Comparison of ENCODE assay signal across 21 cellular contexts in genomic region chr3:99388736-99389135, GRCh38.
A peak's percentile ranks its signal among the peaks of the same experiment; 100 is the strongest.
DNase-seq lines count a peak whose midpoint lies in the region; ATAC-seq, FAIRE-seq and TF ChIP-seq lines count a peak whose summit lies in the region.
"Had no signal": no experiment of that assay in that cellular context is flagged by ENCODE, and none has a peak within 500 bp of the region (broad histone marks: within the 10 kb centered on the region; RNA-seq: fewer than 3 reads in every experiment).

No MANE protein-coding gene starts in this region.

- H3K27ac Mint-ChIP-seq in astrocyte (ENCODE audit: unreplicated experiment) (no peak overlapping the region), osteocyte (ENCODE audit: unreplicated experiment) (peak overlapping the region; percentile 32)
- H3K27ac Mint-ChIP-seq: B cell; CD8-positive, alpha-beta T cell; GM23338; IgD-negative memory B cell had no signal

- ATAC-seq in GM21723 (IDR thresholded peaks at IDR 0.05; ENCODE audit: unreplicated experiment) = no peak
- ATAC-seq in GM19324 (IDR thresholded peaks at IDR 0.05; ENCODE audit: low FRiP score, unreplicated experiment) = no peak
- ATAC-seq: CD8-positive, alpha-beta T cell; GM12878; GM23338; HCT116; HepG2 had no signal

- no TSS peak for BruUV-seq in A673 (replicated peaks; lab: Mats Ljungman, UMichigan)

- H3K4me1 ChIP-seq in A673 (ENCODE audit: insufficient read depth, low read length, poor library complexity, severe bottlenecking) = peaks cover 4% of the 10 kb centered on the region
- H3K4me1 ChIP-seq in astrocyte (ENCODE audit: insufficient read depth, low read length) = peaks cover 1% of the 10 kb centered on the region
- H3K4me1 ChIP-seq: BLaER1 treated with 17β-estradiol and CSF1 and Interleukin-3, amounts not matched to agents 10 nM and 100 nM had no signal

- H3K9me3 Mint-ChIP-seq in astrocyte (ENCODE audit: unreplicated experiment) (no peaks in the 10 kb centered on the region), osteocyte (ENCODE audit: unreplicated experiment) (no peaks in the 10 kb centered on the region)
- H3K9me3 Mint-ChIP-seq: GM23338 had no signal

- FAIRE-seq in astrocyte (lab: Jason Lieb, UNC) = peak; percentile 81
- FAIRE-seq: GM12878, HepG2 had no signal

- no peaks in the 10 kb centered on the region for H3K27me3 Mint-ChIP-seq in astrocyte (ENCODE audit: low read depth, unreplicated experiment)
- no peaks in the 10 kb centered on the region for H3K27me3 Mint-ChIP-seq in osteocyte (ENCODE audit: unreplicated experiment)
- H3K27me3 Mint-ChIP-seq: B cell, IgD-negative memory B cell had no signal

- H3K27ac ChIP-seq in A673 (ENCODE audit: low read depth, low read length, poor library complexity, severe bottlenecking) (no peak overlapping the region), astrocyte (ENCODE audit: low read depth, low read length) (no peak overlapping the region)
- H3K27ac ChIP-seq: BLaER1 treated with 17β-estradiol and CSF1 and Interleukin-3, amounts not matched to agents 10 nM and 100 nM had no signal

- H3K9me3 ChIP-seq in A673 (ENCODE audit: low read depth, low read length, poor library complexity, severe bottlenecking) (no peaks in the 10 kb centered on the region), astrocyte (ENCODE audit: insufficient read depth, low read depth, low read length) (no peaks in the 10 kb centered on the region)
- H3K9me3 ChIP-seq: BLaER1 treated with 17β-estradiol and CSF1 and Interleukin-3, amounts not matched to agents 10 nM and 100 nM had no signal

- POLR2A ChIA-PET in A673 (lab: Charles Lee; ENCODE audit: low non-redundant PET) (no interaction called here), GM10248 (lab: Yijun Ruan, JAX) (no interaction called here)

- H2AFZ ChIP-seq in astrocyte (ENCODE audit: low read depth, low read length) = no peak overlapping the region
- H2AFZ ChIP-seq: GM23338 had no signal

- H3K9ac ChIP-seq in astrocyte (ENCODE audit: low read length) = no peak overlapping the region
- H3K9ac ChIP-seq: BLaER1 treated with 17β-estradiol and CSF1 and Interleukin-3, amounts not matched to agents 10 nM and 100 nM had no signal

- H4K20me1 ChIP-seq in astrocyte (ENCODE audit: insufficient read depth, low read length) = no peaks in the 10 kb centered on the region
- H4K20me1 ChIP-seq: BLaER1 treated with 17β-estradiol and CSF1 and Interleukin-3, amounts not matched to agents 10 nM and 100 nM had no signal

- peak; percentile 15 for DNase-seq in A673 (ENCODE audit: low spot score)
- no peak for DNase-seq in astrocyte (ENCODE audit: low read depth)
- DNase-seq in inferior parietal cortex (ENCODE audit: extremely low spot score) = peak; percentile 45
- no peak for DNase-seq in osteocyte (ENCODE audit: extremely low spot score, unreplicated experiment)
- no peak for DNase-seq in LoVo (ENCODE audit: low spot score)
- DNase-seq in GM10248 (ENCODE audit: extremely low spot score) = no peak
- DNase-seq: 8988T; Calu3; CD8-positive, alpha-beta T cell; DMS79 treated with DMSO at 0.1 percent for 48 hours; GF-D8; KG1 had no signal

- no peak overlapping the region for H3K4me3 ChIP-seq in A673 (ENCODE audit: low read depth, low read length, poor library complexity, severe bottlenecking)
- H3K4me3 ChIP-seq in astrocyte (ENCODE audit: insufficient read depth, low read depth, low read length) = no peak overlapping the region
- H3K4me3 ChIP-seq: BLaER1 treated with 17β-estradiol and CSF1 and Interleukin-3, amounts not matched to agents 10 nM and 100 nM; GM12878; GM23338 had no signal

- H3K36me3 ChIP-seq in A673 (ENCODE audit: insufficient read depth, low read length, poor library complexity, severe bottlenecking) (no peaks in the 10 kb centered on the region), astrocyte (ENCODE audit: insufficient read depth, low read length) (no peaks in the 10 kb centered on the region)
- H3K36me3 ChIP-seq: BLaER1 treated with 17β-estradiol and CSF1 and Interleukin-3, amounts not matched to agents 10 nM and 100 nM had no signal

- H3K79me2 ChIP-seq in astrocyte (ENCODE audit: insufficient read depth, low read length) = no peaks in the 10 kb centered on the region

- H3K27me3 ChIP-seq in A673 (replicated peaks; ENCODE audit: insufficient read depth, low read depth, low read length, poor library complexity) (no peaks in the 10 kb centered on the region), astrocyte (ENCODE audit: insufficient read depth, low read length) (no peaks in the 10 kb centered on the region)
- H3K27me3 ChIP-seq: BLaER1 treated with 17β-estradiol and CSF1 and Interleukin-3, amounts not matched to agents 10 nM and 100 nM had no signal

- CTCF ChIA-PET in A673 (lab: Charles Lee) = no interaction called here
- CTCF ChIA-PET in GM10248 (lab: Yijun Ruan, JAX) = interaction anchor here (0.6 to 1.7 kb wide), 2 partner anchors 15 to 53 kb away, joined by 3 to 5 read pairs; no protein-coding TSS in a partner anchor

- intact Hi-C loops in A673 (cut with micrococcal nuclease; ENCODE audit: unreplicated experiment) = no loop called here

- H3K4me2 ChIP-seq in astrocyte (ENCODE audit: low read length) = no peak overlapping the region
- H3K4me2 ChIP-seq: BLaER1 treated with 17β-estradiol and CSF1 and Interleukin-3, amounts not matched to agents 10 nM and 100 nM; GM23338 had no signal

- H3K4me3 Mint-ChIP-seq in astrocyte (ENCODE audit: unreplicated experiment) (no peak overlapping the region), osteocyte (ENCODE audit: unreplicated experiment) (no peak overlapping the region)
- H3K4me3 Mint-ChIP-seq: B cell; CD8-positive, alpha-beta T cell; GM23338; IgD-negative memory B cell had no signal

- H3K4me1 Mint-ChIP-seq in astrocyte (ENCODE audit: low read depth, unreplicated experiment) = peaks cover 4% of the 10 kb centered on the region
- peaks cover 42% of the 10 kb centered on the region for H3K4me1 Mint-ChIP-seq in osteocyte (ENCODE audit: unreplicated experiment)
- H3K4me1 Mint-ChIP-seq: B cell, IgD-negative memory B cell had no signal

- TF ChIP-seq CTCF in A673 (conservative IDR thresholded peaks at IDR 0.05; ENCODE audit: low read depth, low read length) (no peak), astrocyte (IDR thresholded peaks at IDR 0.05; ENCODE audit: insufficient read depth, low read depth, low read length) (no peak), osteocyte (IDR thresholded peaks at IDR 0.05) (no peak), GM10248 (IDR thresholded peaks at IDR 0.05; ENCODE audit: control extremely low read depth, extremely low read depth, low read depth, missing control alignments) (no peak)

- H3K36me3 Mint-ChIP-seq in astrocyte (ENCODE audit: low read depth, unreplicated experiment) (no peaks in the 10 kb centered on the region), osteocyte (ENCODE audit: unreplicated experiment) (peaks cover 2% of the 10 kb centered on the region)
- H3K36me3 Mint-ChIP-seq: CD8-positive, alpha-beta T cell; IgD-negative memory B cell had no signal

Comparison
In these comparisons a context has a peak if more than half of its experiments do, and no peak if none do; other contexts are left out.
1. DNase-seq: peak in A673 (single experiment) and inferior parietal cortex (single experiment); none in astrocyte (single experiment), osteocyte (single experiment), LoVo (single experiment) and GM10248 (single experiment).